In the genomic region with DNA sequence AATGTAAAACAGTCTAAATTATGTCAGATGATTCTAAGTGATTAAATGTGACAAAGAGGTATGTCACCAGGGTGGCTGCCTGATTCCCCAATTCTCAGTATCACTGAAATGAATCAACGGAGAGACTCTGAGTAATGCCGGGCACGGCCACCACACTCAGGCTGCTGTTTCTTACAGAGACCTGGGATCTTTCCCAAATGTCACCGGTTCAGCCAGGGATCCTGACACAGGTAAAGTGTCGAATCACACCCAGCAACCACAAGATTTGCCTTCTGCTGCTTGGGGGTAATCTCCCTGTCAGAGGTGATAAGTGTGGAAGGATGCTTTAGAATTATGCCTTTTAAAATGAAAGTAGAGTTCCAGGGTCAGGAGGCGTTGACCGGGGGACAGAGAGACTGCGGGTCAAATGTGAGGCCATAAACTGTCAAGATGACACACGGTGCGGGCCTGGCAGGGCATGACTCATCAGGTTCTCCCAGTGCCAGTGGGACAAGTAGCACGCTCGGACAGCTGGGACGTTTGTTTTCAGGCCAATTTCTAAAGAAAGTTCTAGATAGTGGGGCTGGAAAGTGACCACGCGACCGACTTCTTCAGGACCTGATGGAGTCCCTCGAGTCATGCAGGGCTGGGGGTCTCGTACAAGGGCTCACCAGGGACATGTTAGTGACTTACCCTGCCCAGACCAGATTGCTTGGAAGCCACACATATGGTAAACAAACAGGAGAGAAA, we compare ENCODE assay signal across 9 cellular contexts. TPM values are rescaled to one million over a fixed set of nuclear protein-coding genes. Genes with fewer than 3 reads are reported as not detected.
DNase-seq lines count a peak whose midpoint lies in the region; ATAC-seq, FAIRE-seq and TF ChIP-seq lines count a peak whose summit lies in the region.
"Had no signal": no experiment of that assay in that cellular context is flagged by ENCODE, and none has a peak within 500 bp of the region (broad histone marks: within the 10 kb centered on the region; RNA-seq: fewer than 3 reads in every experiment).

No MANE protein-coding gene starts in this region.

- no peak overlapping the region for H3K14ac ChIP-seq in neuronal stem cell (ENCODE audit: low read length)

- TF ChIP-seq CTCF in K562 (IDR thresholded peaks at IDR 0.05 in 2 of 3, conservative IDR thresholded peaks at IDR 0.05 in 1 of 3; ENCODE audit: insufficient read depth in 2 of 3, low read depth in 1 of 3, low read length in 3 of 3), result no peak

- no peaks in the 10 kb centered on the region for H3K79me1 ChIP-seq in neuronal stem cell (ENCODE audit: low read depth, low read length)

- peak; percentile 94 for FAIRE-seq in K562 (lab: Jason Lieb, UNC)

- no peak overlapping the region for H3K4ac ChIP-seq in neuronal stem cell (ENCODE audit: low read length)

- H2BK15ac ChIP-seq in neuronal stem cell (ENCODE audit: low read length), result no peak overlapping the region

- H3K4me1 ChIP-seq in K562 (replicated peaks in 1 of 2; ENCODE audit: control insufficient read depth in 2 of 2, insufficient read depth in 2 of 2, low read length in 2 of 2), result peaks cover 13 to 20% of the 10 kb centered on the region in 2 experiments
- no peaks in the 10 kb centered on the region for H3K4me1 ChIP-seq in neuronal stem cell (ENCODE audit: control insufficient read depth in 2 of 2, insufficient read depth in 1 of 2, low read depth in 1 of 2, low read length in 2 of 2)

- H3K27ac ChIP-seq in K562 (ENCODE audit: extremely low read depth, low read depth, low read length), result peak overlapping the region; percentile 67; the same call in 2 of the 3 replicates
- no peak overlapping the region for H3K27ac ChIP-seq in neuronal stem cell (replicated peaks; ENCODE audit: low read length)
- H3K27ac ChIP-seq: ovary had no signal

- H3K4me3 ChIP-seq in MG63 (no peak overlapping the region), K562 (no peak overlapping the region), neuronal stem cell (ENCODE audit: low read length in 2 of 2) (no peak overlapping the region)
- H3K4me3 ChIP-seq: ovary had no signal

- H3K9me3 ChIP-seq in MG63 (no peaks in the 10 kb centered on the region), K562 (replicated peaks; ENCODE audit: control insufficient read depth, insufficient read depth, low read depth, low read length) (no peaks in the 10 kb centered on the region), neuronal stem cell (replicated peaks in 1 of 2; ENCODE audit: control insufficient read depth in 2 of 2, insufficient read depth in 1 of 2, low read depth in 1 of 2, low read length in 2 of 2) (no peaks in the 10 kb centered on the region)
- H3K9me3 ChIP-seq: ovary had no signal

- in situ Hi-C loops in K562 (cut with MboI), result no loop called here

- DNase-seq in GM04504 (ENCODE audit: low read depth), result peak; percentile 66
- peak; percentile 50 for DNase-seq in MG63
- peak; percentile 56 to 85 (median 68) for DNase-seq in K562 (ENCODE audit: extremely low read depth in 1 of 4, low spot score in 3 of 4)
- no peak for DNase-seq in neuronal stem cell (ENCODE audit: low spot score)
- no peak for DNase-seq in GM19238 (ENCODE audit: insufficient read length, low spot score)
- no peak for DNase-seq in NCI-H146 treated with DMSO at 0.1 percent for 48 hours (lab: John Stamatoyannopoulos, UW; ENCODE audit: unreplicated experiment)
- DNase-seq: Kasumi-1, ovary had no signal

- TF ChIP-seq RAD21 in K562 (CRISPR knock-in tag; conservative IDR thresholded peaks at IDR 0.05 in 1 of 2, IDR thresholded peaks at IDR 0.05 in 1 of 2), result no peak

- 10% methylated on average over 18 of the region's 18 CpGs for WGBS in K562 (ENCODE audit: insufficient coverage, low coverage, missing lambda C conversion rate)
- no CpG with 5 or more reads among the region's 18 CpGs for whole genome bisulfite sequencing in neuronal stem cell (ENCODE audit: extremely low coverage in 2 of 2, insufficient read length in 2 of 2, insufficient replicate concordance in 1 of 2), 2 donors

- TF ChIP-seq EP300 in K562 (IDR thresholded peaks at IDR 0.05; ENCODE audit: low read length), result peak; percentile 63

- no TSS peak for BruUV-seq in K562 (replicated peaks; lab: Mats Ljungman, UMichigan)

- peak overlapping the region; percentile 24 to 56; a peak in 2 of 4 replicates for H3K9ac ChIP-seq in K562 (ENCODE audit: insufficient read depth in 1 of 2, low read depth in 2 of 2, low read length in 2 of 2)
- H3K9ac ChIP-seq in neuronal stem cell (ENCODE audit: low read depth, low read length, poor library complexity), result no peak overlapping the region

- no peak overlapping the region for H2BK5ac ChIP-seq in neuronal stem cell (ENCODE audit: low read length)

- H3K79me2 ChIP-seq in K562 (ENCODE audit: control insufficient read depth, insufficient read depth, low read length), result no peaks in the 10 kb centered on the region

- H4K8ac ChIP-seq in neuronal stem cell (ENCODE audit: low read depth, low read length), result no peak overlapping the region

- H2AK5ac ChIP-seq in neuronal stem cell (ENCODE audit: low read depth, low read length), result no peak overlapping the region

- H3K36me3 ChIP-seq in MG63 (no peaks in the 10 kb centered on the region), K562 (ENCODE audit: control insufficient read depth, insufficient read depth, low read length) (no peaks in the 10 kb centered on the region), neuronal stem cell (replicated peaks in 1 of 2; ENCODE audit: control insufficient read depth in 2 of 2, insufficient read depth in 2 of 2, low read length in 2 of 2) (no peaks in the 10 kb centered on the region)
- H3K36me3 ChIP-seq: ovary had no signal

- H4K91ac ChIP-seq in neuronal stem cell (ENCODE audit: low read depth, low read length, poor library complexity), result no peak overlapping the region

- no peaks in the 10 kb centered on the region for H3K27me3 ChIP-seq in MG63
- no peaks in the 10 kb centered on the region for H3K27me3 ChIP-seq in K562 (ENCODE audit: control insufficient read depth in 2 of 2, insufficient read depth in 2 of 2, low read length in 2 of 2)
- H3K27me3 ChIP-seq in neuronal stem cell (ENCODE audit: control insufficient read depth in 3 of 3, insufficient read depth in 3 of 3, low read depth in 1 of 3, low read length in 3 of 3), result no peaks in the 10 kb centered on the region
- H3K27me3 ChIP-seq: ovary had no signal

- H3K23ac ChIP-seq in neuronal stem cell (ENCODE audit: low read depth, low read length, poor library complexity), result no peak overlapping the region

- CTCF ChIA-PET in K562 (lab: Yijun Ruan, JAX; ENCODE audit: low intra/inter-chr PET ratio), result no interaction called here

- no peaks in the 10 kb centered on the region for H3K9me1 ChIP-seq in K562 (ENCODE audit: control insufficient read depth, insufficient read depth, low read length)

- peak overlapping the region; percentile 32 for H3K4me2 ChIP-seq in K562 (ENCODE audit: insufficient read depth, low read length)
- H3K4me2 ChIP-seq in neuronal stem cell (ENCODE audit: insufficient read depth, low read length, poor library complexity, severe bottlenecking), result no peak overlapping the region

- H2BK120ac ChIP-seq in neuronal stem cell (ENCODE audit: low read depth, low read length), result no peak overlapping the region

- intact Hi-C loops in K562 (cut with micrococcal nuclease), result no loop called here

- peak; percentile 91 for ATAC-seq in K562
- ATAC-seq in GM19328 (IDR thresholded peaks at IDR 0.05; ENCODE audit: unreplicated experiment), result no peak

- H2AFZ ChIP-seq in K562 (ENCODE audit: low read depth, low read length) (peak overlapping the region; percentile 89), neuronal stem cell (ENCODE audit: low read length) (no peak overlapping the region)

- POLR2A ChIA-PET in K562 (lab: Yijun Ruan, JAX), result interaction anchor here (0.9 to 1.9 kb wide), 3 partner anchors 9 to 46 kb away, joined by 3 to 8 read pairs (median 3); no protein-coding TSS in a partner anchor

- H4K20me1 ChIP-seq in K562 (replicated peaks; ENCODE audit: control insufficient read depth, insufficient read depth, low read length), result no peaks in the 10 kb centered on the region

- H2BK12ac ChIP-seq in neuronal stem cell (ENCODE audit: low read length), result no peak overlapping the region

- H3K18ac ChIP-seq in neuronal stem cell (ENCODE audit: low read length), result peak overlapping the region; percentile 22

- no peak for TF ChIP-seq POLR2A in K562 (conservative IDR thresholded peaks at IDR 0.05)

TF ChIP-seq in K562, 482 proteins besides CTCF, POLR2A, EP300 and RAD21 (continues in another document):
- TF ChIP-seq SP2 (IDR thresholded peaks at IDR 0.05; ENCODE audit: extremely low read depth, low read depth, low read length, poor library complexity, severe bottlenecking) (no peak), PREB (CRISPR knock-in tag; IDR thresholded peaks at IDR 0.05) (no peak), ZNF212 (CRISPR knock-in tag; IDR thresholded peaks at IDR 0.05) (no peak)

RNA-seq across cellular contexts. Expression of gene PRDM1, which starts 48.9 kb away (rescaled TPM):
- not detected in 2 replicates for total RNA-seq in MG63 (2014; rRNA removed; shearing (Covaris generic); ENCODE audit: low replicate concordance)
- total RNA-seq in K562 (2011; cell fraction: chromatin; rRNA removed; ENCODE audit: low replicate concordance), result 1.9 and 4.4 TPM in 2 replicates
- total RNA-seq in K562 (2011; cell fraction: nucleolus; rRNA removed), result 1.1 and 1.3 TPM in 2 replicates
- 0.95 and 1.1 TPM in 2 replicates for total RNA-seq in K562 (2011; cell fraction: nucleoplasm; rRNA removed)
- total RNA-seq in K562 (2014; rRNA removed) (0.27 and 0.29 TPM in 2 replicates), K562 (2014; rRNA removed; fragmentation: Illumina TruSeq; extraction: Trizol) (0.40 and 0.61 TPM in 2 replicates), K562 (2015; rRNA removed; fragmentation: Illumina TruSeq; extraction: Trizol) (0.19 and 0.47 TPM in 2 replicates), K562 (2021) (0.67 and 0.86 TPM in 2 replicates)
- polyA plus RNA-seq in K562 (2011; rRNA removed) (0.18 and 0.21 TPM in 2 replicates), K562 (2014; fragmentation: Illumina TruSeq; extraction: Trizol) (0.89 and 1.4 TPM in 2 replicates), K562 (2014; fragmentation: Nextera tagmentation; extraction: Ambion mirVana) (under 1 TPM; 0.20 to 0.21 TPM), K562 (2014; rRNA removed) (0.09 and 0.13 TPM in 2 replicates)
- 0.07 and 0.36 TPM in 2 replicates for polyA plus RNA-seq in K562 (2011; cell fraction: cytosol; rRNA removed)
- 0.11 and 1.1 TPM in 2 replicates for polyA plus RNA-seq in K562 (2011; cell fraction: nucleus; rRNA removed)
- polyA plus RNA-seq in K562 (2012), result 0.89 and 1.1 TPM in 2 replicates
- 0.18 and 0.98 TPM in 2 replicates for polyA minus RNA-seq in K562 (2011; rRNA and poly(A)+ RNA removed)
- polyA minus RNA-seq in K562 (2011; cell fraction: cytosol; rRNA and poly(A)+ RNA removed), result 1.1 and 1.6 TPM in 2 replicates
- 0.94 and 1.00 TPM in 2 replicates for polyA minus RNA-seq in K562 (2011; cell fraction: nucleus; rRNA and poly(A)+ RNA removed)
- 2.1 TPM for polyA plus RNA-seq in neuronal stem cell (2013, experiment 1 of 2)
- polyA plus RNA-seq in neuronal stem cell (2013, experiment 2 of 2), result 2.3 TPM

Comparison
In these comparisons a context has a peak if more than half of its experiments do, and no peak if none do; other contexts are left out.
1. DNase-seq: peak in GM04504 (single experiment), MG63 (single experiment) and K562 (4 of 4); none in neuronal stem cell (single experiment), GM19238 (single experiment) and NCI-H146 treated with DMSO at 0.1 percent for 48 hours (single experiment).